ENCODE assay signal across 11 cellular contexts in genomic region chr2:147862859-147863516, GRCh38.
"Had no signal": no experiment of that assay in that cellular context is flagged by ENCODE, and none has a peak within 500 bp of the region (broad histone marks: within the 10 kb centered on the region; RNA-seq: fewer than 3 reads in every experiment).

No MANE protein-coding gene starts in this region.

- H3K27me3 ChIP-seq: sigmoid colon had no signal

- H3K9me3 Mint-ChIP-seq: activated naive CD4-positive, alpha-beta T cell treated with anti-CD3 and anti-CD28 coated beads, Interleukin-2, amount 10 ng/mL, durations not matched to agents 7 days and 5 days; activated T-helper 2 cell treated with anti-CD3 and anti-CD28 coated beads, Interferon-gamma antibody, Interleukin-2, Interleukin-4, amounts not matched to agents 10 μg/mL and 5 μg/mL and 100 μg/mL, durations not matched to agents 14 hours and 24 hours and 36 hours; neural crest cell had no signal

- DNase-seq: activated CD4-positive, CD25-positive, alpha-beta regulatory T cell treated with anti-CD3 and anti-CD28 coated beads, Interleukin-2, amount 50 U/mL, for 72 hours; activated naive CD4-positive, alpha-beta T cell treated with anti-CD3 and anti-CD28 coated beads, Interleukin-2, amount 10 ng/mL, durations not matched to agents 7 days and 5 days; amygdala; cortex of kidney; effector CD4-positive, alpha-beta T cell; foreskin melanocyte; sigmoid colon; stimulated activated CD4-positive, alpha-beta T cell treated with anti-CD3 and anti-CD28 coated beads, Interleukin-1b, Interleukin-23, amount 100 ng/mL, for 48 hours; T-helper 1 cell had no signal

- H3K4me3 ChIP-seq: sigmoid colon had no signal

- H3K27ac Mint-ChIP-seq: activated naive CD4-positive, alpha-beta T cell treated with anti-CD3 and anti-CD28 coated beads, Interleukin-2, amount 10 ng/mL, durations not matched to agents 7 days and 5 days; activated T-helper 2 cell treated with anti-CD3 and anti-CD28 coated beads, Interferon-gamma antibody, Interleukin-2, Interleukin-4, amounts not matched to agents 10 μg/mL and 5 μg/mL and 100 μg/mL, durations not matched to agents 14 hours and 24 hours and 36 hours had no signal

- H3K27ac ChIP-seq: sigmoid colon had no signal

- H3K4me3 Mint-ChIP-seq: activated naive CD4-positive, alpha-beta T cell treated with anti-CD3 and anti-CD28 coated beads, Interleukin-2, amount 10 ng/mL, durations not matched to agents 7 days and 5 days; neural crest cell had no signal

- H3K36me3 Mint-ChIP-seq: activated naive CD4-positive, alpha-beta T cell treated with anti-CD3 and anti-CD28 coated beads, Interleukin-2, amount 10 ng/mL, durations not matched to agents 7 days and 5 days had no signal

- H3K9me3 ChIP-seq: sigmoid colon had no signal

- H3K36me3 ChIP-seq: sigmoid colon had no signal

- H3K27me3 Mint-ChIP-seq: activated naive CD4-positive, alpha-beta T cell treated with anti-CD3 and anti-CD28 coated beads, Interleukin-2, amount 10 ng/mL, durations not matched to agents 7 days and 5 days had no signal
